Comparison of ENCODE assay signal across 1 cellular context in genomic region chr17:19551708-19552148, GRCh38.
TF ChIP-seq lines count a peak whose summit lies in the region.

No MANE protein-coding gene starts in this region.

TF ChIP-seq in HepG2, 621 proteins besides CTCF, POLR2A, EP300 and RAD21 (continued from another document and continues in another):
- TF ChIP-seq, protein P1, sequence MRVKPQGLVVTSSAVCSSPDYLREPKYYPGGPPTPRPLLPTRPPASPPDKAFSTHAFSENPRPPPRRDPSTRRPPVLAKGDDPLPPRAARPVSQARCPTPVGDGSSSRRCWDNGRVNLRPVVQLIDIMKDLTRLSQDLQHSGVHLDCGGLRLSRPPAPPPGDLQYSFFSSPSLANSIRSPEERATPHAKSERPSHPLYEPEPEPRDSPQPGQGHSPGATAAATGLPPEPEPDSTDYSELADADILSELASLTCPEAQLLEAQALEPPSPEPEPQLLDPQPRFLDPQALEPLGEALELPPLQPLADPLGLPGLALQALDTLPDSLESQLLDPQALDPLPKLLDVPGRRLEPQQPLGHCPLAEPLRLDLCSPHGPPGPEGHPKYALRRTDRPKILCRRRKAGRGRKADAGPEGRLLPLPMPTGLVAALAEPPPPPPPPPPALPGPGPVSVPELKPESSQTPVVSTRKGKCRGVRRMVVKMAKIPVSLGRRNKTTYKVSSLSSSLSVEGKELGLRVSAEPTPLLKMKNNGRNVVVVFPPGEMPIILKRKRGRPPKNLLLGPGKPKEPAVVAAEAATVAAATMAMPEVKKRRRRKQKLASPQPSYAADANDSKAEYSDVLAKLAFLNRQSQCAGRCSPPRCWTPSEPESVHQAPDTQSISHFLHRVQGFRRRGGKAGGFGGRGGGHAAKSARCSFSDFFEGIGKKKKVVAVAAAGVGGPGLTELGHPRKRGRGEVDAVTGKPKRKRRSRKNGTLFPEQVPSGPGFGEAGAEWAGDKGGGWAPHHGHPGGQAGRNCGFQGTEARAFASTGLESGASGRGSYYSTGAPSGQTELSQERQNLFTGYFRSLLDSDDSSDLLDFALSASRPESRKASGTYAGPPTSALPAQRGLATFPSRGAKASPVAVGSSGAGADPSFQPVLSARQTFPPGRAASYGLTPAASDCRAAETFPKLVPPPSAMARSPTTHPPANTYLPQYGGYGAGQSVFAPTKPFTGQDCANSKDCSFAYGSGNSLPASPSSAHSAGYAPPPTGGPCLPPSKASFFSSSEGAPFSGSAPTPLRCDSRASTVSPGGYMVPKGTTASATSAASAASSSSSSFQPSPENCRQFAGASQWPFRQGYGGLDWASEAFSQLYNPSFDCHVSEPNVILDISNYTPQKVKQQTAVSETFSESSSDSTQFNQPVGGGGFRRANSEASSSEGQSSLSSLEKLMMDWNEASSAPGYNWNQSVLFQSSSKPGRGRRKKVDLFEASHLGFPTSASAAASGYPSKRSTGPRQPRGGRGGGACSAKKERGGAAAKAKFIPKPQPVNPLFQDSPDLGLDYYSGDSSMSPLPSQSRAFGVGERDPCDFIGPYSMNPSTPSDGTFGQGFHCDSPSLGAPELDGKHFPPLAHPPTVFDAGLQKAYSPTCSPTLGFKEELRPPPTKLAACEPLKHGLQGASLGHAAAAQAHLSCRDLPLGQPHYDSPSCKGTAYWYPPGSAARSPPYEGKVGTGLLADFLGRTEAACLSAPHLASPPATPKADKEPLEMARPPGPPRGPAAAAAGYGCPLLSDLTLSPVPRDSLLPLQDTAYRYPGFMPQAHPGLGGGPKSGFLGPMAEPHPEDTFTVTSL (CRISPR knock-in tag; IDR thresholded peaks at IDR 0.05; ENCODE audit: borderline replicate concordance): peak; percentile 31; the same call in 1 of the 2 replicates
- TF ChIP-seq, protein P2, sequence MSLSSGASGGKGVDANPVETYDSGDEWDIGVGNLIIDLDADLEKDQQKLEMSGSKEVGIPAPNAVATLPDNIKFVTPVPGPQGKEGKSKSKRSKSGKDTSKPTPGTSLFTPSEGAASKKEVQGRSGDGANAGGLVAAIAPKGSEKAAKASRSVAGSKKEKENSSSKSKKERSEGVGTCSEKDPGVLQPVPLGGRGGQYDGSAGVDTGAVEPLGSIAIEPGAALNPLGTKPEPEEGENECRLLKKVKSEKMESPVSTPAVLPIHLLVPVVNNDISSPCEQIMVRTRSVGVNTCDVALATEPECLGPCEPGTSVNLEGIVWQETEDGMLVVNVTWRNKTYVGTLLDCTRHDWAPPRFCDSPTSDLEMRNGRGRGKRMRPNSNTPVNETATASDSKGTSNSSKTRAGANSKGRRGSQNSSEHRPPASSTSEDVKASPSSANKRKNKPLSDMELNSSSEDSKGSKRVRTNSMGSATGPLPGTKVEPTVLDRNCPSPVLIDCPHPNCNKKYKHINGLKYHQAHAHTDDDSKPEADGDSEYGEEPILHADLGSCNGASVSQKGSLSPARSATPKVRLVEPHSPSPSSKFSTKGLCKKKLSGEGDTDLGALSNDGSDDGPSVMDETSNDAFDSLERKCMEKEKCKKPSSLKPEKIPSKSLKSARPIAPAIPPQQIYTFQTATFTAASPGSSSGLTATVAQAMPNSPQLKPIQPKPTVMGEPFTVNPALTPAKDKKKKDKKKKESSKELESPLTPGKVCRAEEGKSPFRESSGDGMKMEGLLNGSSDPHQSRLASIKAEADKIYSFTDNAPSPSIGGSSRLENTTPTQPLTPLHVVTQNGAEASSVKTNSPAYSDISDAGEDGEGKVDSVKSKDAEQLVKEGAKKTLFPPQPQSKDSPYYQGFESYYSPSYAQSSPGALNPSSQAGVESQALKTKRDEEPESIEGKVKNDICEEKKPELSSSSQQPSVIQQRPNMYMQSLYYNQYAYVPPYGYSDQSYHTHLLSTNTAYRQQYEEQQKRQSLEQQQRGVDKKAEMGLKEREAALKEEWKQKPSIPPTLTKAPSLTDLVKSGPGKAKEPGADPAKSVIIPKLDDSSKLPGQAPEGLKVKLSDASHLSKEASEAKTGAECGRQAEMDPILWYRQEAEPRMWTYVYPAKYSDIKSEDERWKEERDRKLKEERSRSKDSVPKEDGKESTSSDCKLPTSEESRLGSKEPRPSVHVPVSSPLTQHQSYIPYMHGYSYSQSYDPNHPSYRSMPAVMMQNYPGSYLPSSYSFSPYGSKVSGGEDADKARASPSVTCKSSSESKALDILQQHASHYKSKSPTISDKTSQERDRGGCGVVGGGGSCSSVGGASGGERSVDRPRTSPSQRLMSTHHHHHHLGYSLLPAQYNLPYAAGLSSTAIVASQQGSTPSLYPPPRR (CRISPR knock-in tag; IDR thresholded peaks at IDR 0.05; ENCODE audit: borderline replicate concordance): peak; percentile 34; the same call in 1 of the 2 replicates
- TF ChIP-seq ZNF354B (CRISPR knock-in tag; IDR thresholded peaks at IDR 0.05) (no peak), ZNF446 (CRISPR knock-in tag; IDR thresholded peaks at IDR 0.05) (no peak), FIP1L1 (IDR thresholded peaks at IDR 0.05; ENCODE audit: borderline replicate concordance, insufficient read depth, low read depth, low read length) (no peak), TEAD3 (CRISPR knock-in tag; optimal IDR thresholded peaks at IDR 0.05; ENCODE audit: borderline replicate concordance) (peak; percentile 43), NRL (CRISPR knock-in tag; IDR thresholded peaks at IDR 0.05; ENCODE audit: borderline replicate concordance) (no peak), SAP130 (CRISPR knock-in tag; IDR thresholded peaks at IDR 0.05; ENCODE audit: low read depth) (peak; percentile 18), PHF21A (CRISPR knock-in tag; IDR thresholded peaks at IDR 0.05) (peak; percentile 38; the same call in 1 of the 2 replicates), REL (CRISPR knock-in tag; conservative IDR thresholded peaks at IDR 0.05) (no peak), ZNF766 (CRISPR knock-in tag; IDR thresholded peaks at IDR 0.05; ENCODE audit: borderline replicate concordance) (no peak), ZNF124 (CRISPR knock-in tag; IDR thresholded peaks at IDR 0.05) (peak; percentile 34; the same call in 1 of the 2 replicates), FOXP1 (IDR thresholded peaks at IDR 0.05) (no peak), FOXP1 (CRISPR knock-in tag; IDR thresholded peaks at IDR 0.05) (peak; percentile 65; the same call in 1 of the 2 replicates), ZNF18 (CRISPR knock-in tag; IDR thresholded peaks at IDR 0.05; ENCODE audit: insufficient replicate concordance) (peak; percentile 36), KMT2A (CRISPR knock-in tag; IDR thresholded peaks at IDR 0.05) (0 out of 2 replicates have a peak, but pooled peaks have one; percentile 9), JARID2 (CRISPR knock-in tag; IDR thresholded peaks at IDR 0.05; ENCODE audit: insufficient replicate concordance) (no peak), FOXK2 (IDR thresholded peaks at IDR 0.05) (peak; percentile 16; the same call in 1 of the 2 replicates), ZNF652 (CRISPR knock-in tag; IDR thresholded peaks at IDR 0.05; ENCODE audit: borderline replicate concordance, low read depth) (0 out of 2 replicates have a peak, but pooled peaks have one; percentile 10), E2F2 (CRISPR knock-in tag; IDR thresholded peaks at IDR 0.05; ENCODE audit: borderline replicate concordance) (no peak), SOX5 (CRISPR knock-in tag; IDR thresholded peaks at IDR 0.05; ENCODE audit: borderline replicate concordance) (peak; percentile 14; the same call in 1 of the 2 replicates), SOX6 (IDR thresholded peaks at IDR 0.05) (no peak), SOX6 (CRISPR knock-in tag; IDR thresholded peaks at IDR 0.05) (peak; percentile 36; the same call in 1 of the 2 replicates), ZNF556 (CRISPR knock-in tag; IDR thresholded peaks at IDR 0.05; ENCODE audit: borderline replicate concordance) (0 out of 2 replicates have a peak, but pooled peaks have one; percentile 60), HOXA5 (CRISPR knock-in tag; IDR thresholded peaks at IDR 0.05) (0 out of 2 replicates have a peak, but pooled peaks have one; percentile 33), TBX2 (CRISPR knock-in tag; IDR thresholded peaks at IDR 0.05; ENCODE audit: borderline replicate concordance) (peak; percentile 53; the same call in 1 of the 2 replicates), SALL1 (CRISPR knock-in tag; IDR thresholded peaks at IDR 0.05) (peak; percentile 82), MTF2 (CRISPR knock-in tag; IDR thresholded peaks at IDR 0.05; ENCODE audit: borderline replicate concordance) (no peak), ZBTB7B (CRISPR knock-in tag; IDR thresholded peaks at IDR 0.05) (peak; percentile 18; the same call in 1 of the 2 replicates)
- TF ChIP-seq, protein P3, sequence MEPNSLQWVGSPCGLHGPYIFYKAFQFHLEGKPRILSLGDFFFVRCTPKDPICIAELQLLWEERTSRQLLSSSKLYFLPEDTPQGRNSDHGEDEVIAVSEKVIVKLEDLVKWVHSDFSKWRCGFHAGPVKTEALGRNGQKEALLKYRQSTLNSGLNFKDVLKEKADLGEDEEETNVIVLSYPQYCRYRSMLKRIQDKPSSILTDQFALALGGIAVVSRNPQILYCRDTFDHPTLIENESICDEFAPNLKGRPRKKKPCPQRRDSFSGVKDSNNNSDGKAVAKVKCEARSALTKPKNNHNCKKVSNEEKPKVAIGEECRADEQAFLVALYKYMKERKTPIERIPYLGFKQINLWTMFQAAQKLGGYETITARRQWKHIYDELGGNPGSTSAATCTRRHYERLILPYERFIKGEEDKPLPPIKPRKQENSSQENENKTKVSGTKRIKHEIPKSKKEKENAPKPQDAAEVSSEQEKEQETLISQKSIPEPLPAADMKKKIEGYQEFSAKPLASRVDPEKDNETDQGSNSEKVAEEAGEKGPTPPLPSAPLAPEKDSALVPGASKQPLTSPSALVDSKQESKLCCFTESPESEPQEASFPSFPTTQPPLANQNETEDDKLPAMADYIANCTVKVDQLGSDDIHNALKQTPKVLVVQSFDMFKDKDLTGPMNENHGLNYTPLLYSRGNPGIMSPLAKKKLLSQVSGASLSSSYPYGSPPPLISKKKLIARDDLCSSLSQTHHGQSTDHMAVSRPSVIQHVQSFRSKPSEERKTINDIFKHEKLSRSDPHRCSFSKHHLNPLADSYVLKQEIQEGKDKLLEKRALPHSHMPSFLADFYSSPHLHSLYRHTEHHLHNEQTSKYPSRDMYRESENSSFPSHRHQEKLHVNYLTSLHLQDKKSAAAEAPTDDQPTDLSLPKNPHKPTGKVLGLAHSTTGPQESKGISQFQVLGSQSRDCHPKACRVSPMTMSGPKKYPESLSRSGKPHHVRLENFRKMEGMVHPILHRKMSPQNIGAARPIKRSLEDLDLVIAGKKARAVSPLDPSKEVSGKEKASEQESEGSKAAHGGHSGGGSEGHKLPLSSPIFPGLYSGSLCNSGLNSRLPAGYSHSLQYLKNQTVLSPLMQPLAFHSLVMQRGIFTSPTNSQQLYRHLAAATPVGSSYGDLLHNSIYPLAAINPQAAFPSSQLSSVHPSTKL (CRISPR knock-in tag; IDR thresholded peaks at IDR 0.05): peak; percentile 28; the same call in 1 of the 2 replicates
- TF ChIP-seq, protein P4, sequence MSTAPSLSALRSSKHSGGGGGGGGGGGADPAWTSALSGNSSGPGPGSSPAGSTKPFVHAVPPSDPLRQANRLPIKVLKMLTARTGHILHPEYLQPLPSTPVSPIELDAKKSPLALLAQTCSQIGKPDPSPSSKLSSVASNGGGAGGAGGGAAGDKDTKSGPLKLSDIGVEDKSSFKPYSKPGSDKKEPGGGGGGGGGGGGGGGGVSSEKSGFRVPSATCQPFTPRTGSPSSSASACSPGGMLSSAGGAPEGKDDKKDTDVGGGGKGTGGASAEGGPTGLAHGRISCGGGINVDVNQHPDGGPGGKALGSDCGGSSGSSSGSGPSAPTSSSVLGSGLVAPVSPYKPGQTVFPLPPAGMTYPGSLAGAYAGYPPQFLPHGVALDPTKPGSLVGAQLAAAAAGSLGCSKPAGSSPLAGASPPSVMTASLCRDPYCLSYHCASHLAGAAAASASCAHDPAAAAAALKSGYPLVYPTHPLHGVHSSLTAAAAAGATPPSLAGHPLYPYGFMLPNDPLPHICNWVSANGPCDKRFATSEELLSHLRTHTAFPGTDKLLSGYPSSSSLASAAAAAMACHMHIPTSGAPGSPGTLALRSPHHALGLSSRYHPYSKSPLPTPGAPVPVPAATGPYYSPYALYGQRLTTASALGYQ (CRISPR knock-in tag; IDR thresholded peaks at IDR 0.05): no peak
- TF ChIP-seq, protein P5, sequence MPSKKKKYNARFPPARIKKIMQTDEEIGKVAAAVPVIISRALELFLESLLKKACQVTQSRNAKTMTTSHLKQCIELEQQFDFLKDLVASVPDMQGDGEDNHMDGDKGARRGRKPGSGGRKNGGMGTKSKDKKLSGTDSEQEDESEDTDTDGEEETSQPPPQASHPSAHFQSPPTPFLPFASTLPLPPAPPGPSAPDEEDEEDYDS (CRISPR knock-in tag; IDR thresholded peaks at IDR 0.05): peak; percentile 17; the same call in 1 of the 2 replicates
